1 cellular context compared by ENCODE assay signal in the genomic region with DNA sequence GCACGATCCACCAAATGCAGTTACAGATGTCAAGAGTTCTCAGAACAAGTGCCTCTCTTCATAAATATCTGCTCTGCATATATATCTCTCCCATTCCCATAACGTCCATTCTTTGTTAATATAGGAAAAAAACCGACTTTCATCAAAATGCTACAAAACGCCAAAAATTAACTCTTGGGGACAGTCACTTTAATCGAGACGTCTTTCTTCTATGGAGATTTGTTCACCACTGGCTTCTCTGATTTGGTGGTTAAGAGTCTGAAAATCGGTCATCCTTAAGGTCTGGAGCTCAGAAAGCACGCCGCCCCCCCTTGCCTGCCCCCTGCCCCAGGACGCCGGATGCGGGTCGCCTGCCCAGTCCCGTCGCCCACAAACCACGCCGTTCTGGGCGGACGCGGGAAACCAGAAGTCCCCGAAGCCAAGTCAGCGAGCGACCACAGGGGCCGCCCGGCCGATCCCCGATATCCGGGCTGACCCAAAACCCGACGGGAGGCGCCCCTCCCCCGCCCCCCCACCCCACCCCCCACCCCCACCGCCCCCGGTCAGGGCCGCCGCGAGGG.
TF ChIP-seq lines count a peak whose summit lies in the region.

No MANE protein-coding gene starts in this region.

TF ChIP-seq in GM23338, 12 proteins besides CTCF, POLR2A, EP300 and RAD21 (continued from another document):
- TF ChIP-seq, protein P1, sequence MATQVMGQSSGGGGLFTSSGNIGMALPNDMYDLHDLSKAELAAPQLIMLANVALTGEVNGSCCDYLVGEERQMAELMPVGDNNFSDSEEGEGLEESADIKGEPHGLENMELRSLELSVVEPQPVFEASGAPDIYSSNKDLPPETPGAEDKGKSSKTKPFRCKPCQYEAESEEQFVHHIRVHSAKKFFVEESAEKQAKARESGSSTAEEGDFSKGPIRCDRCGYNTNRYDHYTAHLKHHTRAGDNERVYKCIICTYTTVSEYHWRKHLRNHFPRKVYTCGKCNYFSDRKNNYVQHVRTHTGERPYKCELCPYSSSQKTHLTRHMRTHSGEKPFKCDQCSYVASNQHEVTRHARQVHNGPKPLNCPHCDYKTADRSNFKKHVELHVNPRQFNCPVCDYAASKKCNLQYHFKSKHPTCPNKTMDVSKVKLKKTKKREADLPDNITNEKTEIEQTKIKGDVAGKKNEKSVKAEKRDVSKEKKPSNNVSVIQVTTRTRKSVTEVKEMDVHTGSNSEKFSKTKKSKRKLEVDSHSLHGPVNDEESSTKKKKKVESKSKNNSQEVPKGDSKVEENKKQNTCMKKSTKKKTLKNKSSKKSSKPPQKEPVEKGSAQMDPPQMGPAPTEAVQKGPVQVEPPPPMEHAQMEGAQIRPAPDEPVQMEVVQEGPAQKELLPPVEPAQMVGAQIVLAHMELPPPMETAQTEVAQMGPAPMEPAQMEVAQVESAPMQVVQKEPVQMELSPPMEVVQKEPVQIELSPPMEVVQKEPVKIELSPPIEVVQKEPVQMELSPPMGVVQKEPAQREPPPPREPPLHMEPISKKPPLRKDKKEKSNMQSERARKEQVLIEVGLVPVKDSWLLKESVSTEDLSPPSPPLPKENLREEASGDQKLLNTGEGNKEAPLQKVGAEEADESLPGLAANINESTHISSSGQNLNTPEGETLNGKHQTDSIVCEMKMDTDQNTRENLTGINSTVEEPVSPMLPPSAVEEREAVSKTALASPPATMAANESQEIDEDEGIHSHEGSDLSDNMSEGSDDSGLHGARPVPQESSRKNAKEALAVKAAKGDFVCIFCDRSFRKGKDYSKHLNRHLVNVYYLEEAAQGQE (IDR thresholded peaks at IDR 0.05; ENCODE audit: unreplicated experiment), result no peak
- peak; percentile 39; the same call in 1 of the 2 replicates for TF ChIP-seq CREB1 (CRISPR knock-in tag; IDR thresholded peaks at IDR 0.05; ENCODE audit: low read depth)
TF ChIP-seq in GM23338: peak in this region for 2.
